12 cellular contexts compared by ENCODE assay signal in the genomic region with DNA sequence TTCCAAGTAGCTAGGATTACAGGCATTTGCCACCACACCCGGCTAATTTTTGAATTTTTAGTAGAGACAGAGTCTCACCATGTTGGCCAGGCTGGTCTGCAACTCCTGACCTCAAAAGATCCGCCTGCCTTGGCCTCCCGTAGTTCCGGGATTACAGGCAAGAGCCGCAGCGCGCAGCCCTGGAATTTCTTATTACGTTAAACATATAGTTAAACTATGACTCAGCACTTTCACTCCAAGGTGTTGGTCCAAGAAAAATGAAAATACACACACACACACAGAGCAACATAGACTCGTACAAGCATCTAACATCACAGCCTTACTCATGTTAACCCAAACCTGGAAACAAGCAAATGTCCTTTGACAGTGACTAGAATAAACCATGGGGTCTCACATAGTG.
DNase-seq lines count a peak whose midpoint lies in the region; ATAC-seq, FAIRE-seq and TF ChIP-seq lines count a peak whose summit lies in the region.
"Had no signal": no experiment of that assay in that cellular context is flagged by ENCODE, and none has a peak within 500 bp of the region (broad histone marks: within the 10 kb centered on the region; RNA-seq: fewer than 3 reads in every experiment).

No MANE protein-coding gene starts in this region.

- H3K79me2 ChIP-seq in HCT116 (ENCODE audit: insufficient read depth, low read length) (no peaks in the 10 kb centered on the region), K562 (ENCODE audit: control insufficient read depth, insufficient read depth, low read length) (no peaks in the 10 kb centered on the region)

- CTCF ChIA-PET in HCT116 (lab: Charles Lee) = no interaction called here
- CTCF ChIA-PET in K562 (lab: Yijun Ruan, JAX; ENCODE audit: low intra/inter-chr PET ratio) = no interaction called here

- H3K9me3 ChIP-seq in HCT116 (ENCODE audit: control insufficient read depth in 1 of 2, insufficient read depth in 1 of 2, low read depth in 1 of 2, low read length in 2 of 2) (no peaks in the 10 kb centered on the region), K562 (replicated peaks; ENCODE audit: control insufficient read depth, insufficient read depth, low read depth, low read length) (no peaks in the 10 kb centered on the region)
- H3K9me3 ChIP-seq: Caco-2 had no signal

- FAIRE-seq in K562 (lab: Jason Lieb, UNC) = no peak
- FAIRE-seq: GM12891 had no signal

- BruUV-seq in HCT116 (replicated peaks; lab: Mats Ljungman, UMichigan) = no TSS peak
- no TSS peak for BruUV-seq in K562 (replicated peaks; lab: Mats Ljungman, UMichigan)

- intact Hi-C loops in HCT116 (cut with micrococcal nuclease) = no loop called here
- intact Hi-C loops in K562 (cut with micrococcal nuclease) = no loop called here

- no peaks in the 10 kb centered on the region for H3K9me2 ChIP-seq in HCT116 (ENCODE audit: insufficient read depth)

- H3K9me1 ChIP-seq in K562 (ENCODE audit: control insufficient read depth, insufficient read depth, low read length) = no peaks in the 10 kb centered on the region

- POLR2A ChIA-PET in HCT116 (lab: Charles Lee) (no interaction called here), K562 (lab: Yijun Ruan, JAX) (no interaction called here)

- DNase-seq in HCT116 (ENCODE audit: low read depth, low spot score) (no peak), NCI-H460 (ENCODE audit: extremely low read depth, low read depth) (peak; percentile 93), K562 (ENCODE audit: extremely low read depth in 1 of 4, low spot score in 3 of 4) (peak in 1 of 4 experiments; percentile 4), COLO668 (lab: John Stamatoyannopoulos, UW; ENCODE audit: unreplicated experiment) (no peak), NCI-H146 (lab: John Stamatoyannopoulos, UW) (no peak)
- DNase-seq in activated effector memory CD4-positive, alpha-beta T cell treated with anti-CD3 and anti-CD28 coated beads, Interleukin-2, amount 50 U/mL, for 16 hours = no peak
- DNase-seq: Caco-2; CD8-positive, alpha-beta T cell; GM23248; H9; KG1 had no signal

- H3K4me2 ChIP-seq in HCT116 (ENCODE audit: low read length) (peak overlapping the region; percentile 23), K562 (ENCODE audit: insufficient read depth, low read length) (no peak overlapping the region)

- RAD21 ChIA-PET in HCT116 (lab: Charles Lee; ENCODE audit: low non-redundant PET in 1 of 2, low total read pairs in 2 of 2, uncharacterized antibody in 2 of 2, unreplicated experiment in 2 of 2) = no interaction called here

- H3K4me3 ChIP-seq in HCT116 (replicated peaks in 1 of 2; ENCODE audit: low read depth in 1 of 2, low read length in 2 of 2) (no peak overlapping the region), K562 (no peak overlapping the region)
- H3K4me3 ChIP-seq: GM23248 had no signal

- TF ChIP-seq EP300 in K562 (IDR thresholded peaks at IDR 0.05; ENCODE audit: low read length) = no peak

- H3K27me3 ChIP-seq in HCT116 (ENCODE audit: insufficient read depth, low read length) (no peaks in the 10 kb centered on the region), K562 (ENCODE audit: control insufficient read depth in 2 of 2, insufficient read depth in 2 of 2, low read length in 2 of 2) (no peaks in the 10 kb centered on the region)

- H3K9ac ChIP-seq in HCT116 (ENCODE audit: low read length) (no peak overlapping the region), K562 (ENCODE audit: insufficient read depth in 1 of 2, low read depth in 2 of 2, low read length in 2 of 2) (no peak overlapping the region)
- H3K9ac ChIP-seq: GM23248 had no signal

- H3K4me1 ChIP-seq in HCT116 (ENCODE audit: control insufficient read depth in 1 of 2, insufficient read depth in 2 of 2, low read length in 2 of 2) = peaks cover 4 to 13% of the 10 kb centered on the region in 2 experiments; a peak in 3 of 4 replicates
- H3K4me1 ChIP-seq in K562 (replicated peaks in 1 of 2; ENCODE audit: control insufficient read depth in 2 of 2, insufficient read depth in 2 of 2, low read length in 2 of 2) = no peaks in the 10 kb centered on the region

- H4K20me1 ChIP-seq in HCT116 (ENCODE audit: insufficient read depth) = no peaks in the 10 kb centered on the region
- no peaks in the 10 kb centered on the region for H4K20me1 ChIP-seq in K562 (replicated peaks; ENCODE audit: control insufficient read depth, insufficient read depth, low read length)

- in situ Hi-C loops in K562 (cut with MboI) = no loop called here

- ATAC-seq in HCT116 = no peak
- no peak for ATAC-seq in K562
- ATAC-seq: CD8-positive, alpha-beta T cell had no signal

- no peak for TF ChIP-seq RAD21 in HCT116 (IDR thresholded peaks at IDR 0.05; ENCODE audit: low read depth)
- no peak for TF ChIP-seq RAD21 in K562 (CRISPR knock-in tag; conservative IDR thresholded peaks at IDR 0.05 in 1 of 2, IDR thresholded peaks at IDR 0.05 in 1 of 2)

- H2AFZ ChIP-seq in HCT116 (ENCODE audit: low read depth, low read length, poor library complexity, severe bottlenecking) (peak overlapping the region; percentile 78), K562 (ENCODE audit: low read depth, low read length) (no peak overlapping the region)
- H2AFZ ChIP-seq: GM23248 had no signal

- no peak overlapping the region for H3K27ac ChIP-seq in HCT116 (ENCODE audit: low read depth, low read length)
- H3K27ac ChIP-seq in K562 (ENCODE audit: extremely low read depth, low read depth, low read length) = no peak overlapping the region
- H3K27ac ChIP-seq: GM23248 had no signal

- no peak for TF ChIP-seq CTCF in HCT116 (IDR thresholded peaks at IDR 0.05 in 2 of 3, conservative IDR thresholded peaks at IDR 0.05 in 1 of 3; ENCODE audit: borderline replicate concordance in 1 of 3, insufficient read depth in 1 of 3, low read depth in 2 of 3, low read length in 2 of 3)
- TF ChIP-seq CTCF in K562 (IDR thresholded peaks at IDR 0.05 in 2 of 3, conservative IDR thresholded peaks at IDR 0.05 in 1 of 3; ENCODE audit: insufficient read depth in 2 of 3, low read depth in 1 of 3, low read length in 3 of 3) = no peak

- 2% methylated on average over 9 of the region's 9 CpGs for WGBS in K562 (ENCODE audit: insufficient coverage, low coverage, missing lambda C conversion rate)

- no peaks in the 10 kb centered on the region for H3K36me3 ChIP-seq in HCT116 (ENCODE audit: control insufficient read depth in 1 of 2, insufficient read depth in 2 of 2, low read length in 2 of 2)
- no peaks in the 10 kb centered on the region for H3K36me3 ChIP-seq in K562 (ENCODE audit: control insufficient read depth, insufficient read depth, low read length)

- TF ChIP-seq POLR2A in HCT116 (IDR thresholded peaks at IDR 0.05; ENCODE audit: borderline replicate concordance, extremely low read depth, insufficient read depth, insufficient read length) = no peak
- TF ChIP-seq POLR2A in K562 (conservative IDR thresholded peaks at IDR 0.05) = no peak

TF ChIP-seq in HCT116, 20 proteins besides CTCF, POLR2A, EP300 and RAD21:
- TF ChIP-seq ZFX (IDR thresholded peaks at IDR 0.05) (no peak), CEBPB (IDR thresholded peaks at IDR 0.05; ENCODE audit: low read depth) (no peak), SP1 (IDR thresholded peaks at IDR 0.05; ENCODE audit: low read depth) (no peak), SRF (IDR thresholded peaks at IDR 0.05; ENCODE audit: low read depth) (no peak), FOSL1 (IDR thresholded peaks at IDR 0.05; ENCODE audit: low read depth) (no peak), MAX (IDR thresholded peaks at IDR 0.05) (no peak), ELF1 (IDR thresholded peaks at IDR 0.05; ENCODE audit: borderline replicate concordance, low read depth) (no peak), JUND (IDR thresholded peaks at IDR 0.05) (no peak)
- TF ChIP-seq, protein P1, sequence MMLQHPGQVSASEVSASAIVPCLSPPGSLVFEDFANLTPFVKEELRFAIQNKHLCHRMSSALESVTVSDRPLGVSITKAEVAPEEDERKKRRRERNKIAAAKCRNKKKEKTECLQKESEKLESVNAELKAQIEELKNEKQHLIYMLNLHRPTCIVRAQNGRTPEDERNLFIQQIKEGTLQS (IDR thresholded peaks at IDR 0.05) = no peak

TF ChIP-seq in K562, 482 proteins besides CTCF, POLR2A, EP300 and RAD21:
- TF ChIP-seq MAFG (tag; conservative IDR thresholded peaks at IDR 0.05) (peak; percentile 92), ZNF174 (CRISPR knock-in tag; IDR thresholded peaks at IDR 0.05) (no peak), NFE2L1 (tag; IDR thresholded peaks at IDR 0.05; ENCODE audit: borderline replicate concordance, low read depth) (peak; percentile 66), NFE2 (IDR thresholded peaks at IDR 0.05; ENCODE audit: low read depth) (peak; percentile 69), ZNF316 (IDR thresholded peaks at IDR 0.05) (peak; percentile 87), ZFP30 (CRISPR knock-in tag; IDR thresholded peaks at IDR 0.05; ENCODE audit: borderline replicate concordance) (no peak), BACH1 (tag; IDR thresholded peaks at IDR 0.05) (peak; percentile 81), MAFK (IDR thresholded peaks at IDR 0.05; ENCODE audit: low read length) (peak; percentile 77), C11orf30 (IDR thresholded peaks at IDR 0.05; ENCODE audit: low read depth) (peak; percentile 80), MAFF (IDR thresholded peaks at IDR 0.05; ENCODE audit: low read length) (peak; percentile 78)
